In the genomic region with DNA sequence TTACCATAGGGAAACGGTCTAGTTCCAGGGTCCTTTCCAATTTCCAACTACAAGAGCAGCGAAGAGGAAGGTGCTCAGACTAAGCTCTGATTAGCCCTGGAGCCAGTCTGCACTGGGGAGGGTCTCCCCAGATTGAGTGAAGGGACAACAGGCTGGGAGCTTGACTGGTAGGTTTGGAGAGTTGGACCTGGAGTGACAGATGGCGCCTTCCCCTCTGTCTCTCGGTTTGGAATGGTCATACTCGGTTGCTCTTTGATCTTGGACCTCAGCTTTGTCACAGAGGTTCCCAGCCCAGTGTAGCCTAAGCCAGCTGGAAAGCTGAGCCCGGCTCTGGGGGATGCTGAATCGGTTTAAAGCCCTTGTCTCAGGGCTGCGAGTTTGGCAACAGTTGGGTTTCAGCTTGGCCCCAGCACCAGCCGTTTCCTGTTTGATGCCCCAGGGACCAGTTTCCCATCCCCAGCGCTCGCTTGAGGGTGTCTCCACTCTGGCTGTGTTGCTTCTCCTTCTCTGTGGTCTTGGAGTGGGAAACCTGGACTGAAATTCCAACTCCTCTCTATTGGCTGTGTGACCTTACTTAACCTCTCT, we compare ENCODE assay signal across 8 cellular contexts. TPM values are rescaled to one million over a fixed set of nuclear protein-coding genes. Genes with fewer than 3 reads are reported as not detected.
DNase-seq lines count a peak whose midpoint lies in the region; ATAC-seq, FAIRE-seq and TF ChIP-seq lines count a peak whose summit lies in the region.

No MANE protein-coding gene starts in this region.

- H3K4me3 ChIP-seq in LNCaP clone FGC (ENCODE audit: low read depth, low read length) = peak overlapping the region; percentile 63

- H3K27ac Mint-ChIP-seq in osteocyte (ENCODE audit: unreplicated experiment) = peak overlapping the region; percentile 75

- ATAC-seq in HG02885 (IDR thresholded peaks at IDR 0.05; ENCODE audit: poor library complexity, unreplicated experiment) (no peak), HG03469 (IDR thresholded peaks at IDR 0.05; ENCODE audit: unreplicated experiment) (no peak)

- peak; percentile 56 for DNase-seq in EH (ENCODE audit: low read depth)
- DNase-seq in LNCaP clone FGC (ENCODE audit: low read depth) = no peak
- peak; percentile 31 to 40 for DNase-seq in activated T-cell treated with anti-CD3 and anti-CD28 coated beads, Interleukin-2, amount 50 U/mL, for 48 hours
- DNase-seq in glomerular visceral epithelial cell (ENCODE audit: extremely low spot score) = peak; percentile 22
- no peak for DNase-seq in osteocyte (ENCODE audit: extremely low spot score, unreplicated experiment)
- DNase-seq in frontal cortex (ENCODE audit: low spot score in 2 of 2) = no peak

- no peak for FAIRE-seq in frontal cortex (lab: Jason Lieb, UNC)

- H3K4me3 Mint-ChIP-seq in osteocyte (ENCODE audit: unreplicated experiment) = peak overlapping the region; percentile 83

- H3K36me3 Mint-ChIP-seq in osteocyte (ENCODE audit: unreplicated experiment) = no peaks in the 10 kb centered on the region

- TF ChIP-seq CTCF in LNCaP clone FGC (IDR thresholded peaks at IDR 0.05; ENCODE audit: control insufficient read depth, extremely low read depth, insufficient read depth) (no peak), osteocyte (IDR thresholded peaks at IDR 0.05) (no peak)

- H3K27me3 Mint-ChIP-seq in osteocyte (ENCODE audit: unreplicated experiment) = no peaks in the 10 kb centered on the region

- H3K4me1 Mint-ChIP-seq in osteocyte (ENCODE audit: unreplicated experiment) = peaks cover 41% of the 10 kb centered on the region

- H3K9me3 Mint-ChIP-seq in osteocyte (ENCODE audit: unreplicated experiment) = no peaks in the 10 kb centered on the region

RNA-seq across cellular contexts. Expression of gene ULK4, which starts 53.1 kb away (rescaled TPM):
- 8.9 and 9.1 TPM in 2 replicates for total RNA-seq in osteocyte
- 17.5 TPM for total RNA-seq in frontal cortex

Comparison
In these comparisons a context has a peak if more than half of its experiments do, and no peak if none do; other contexts are left out.
1. DNase-seq: peak in EH (single experiment), activated T-cell treated with anti-CD3 and anti-CD28 coated beads, Interleukin-2, amount 50 U/mL, for 48 hours (2 of 2) and glomerular visceral epithelial cell (single experiment); none in LNCaP clone FGC (single experiment), osteocyte (single experiment) and frontal cortex (0 of 2).